18 cellular contexts compared by ENCODE assay signal in genomic region chr4:6555519-6555918, GRCh38. TPM values are rescaled to one million over a fixed set of nuclear protein-coding genes. Genes with fewer than 3 reads are reported as not detected.
DNase-seq lines count a peak whose midpoint lies in the region; ATAC-seq and TF ChIP-seq lines count a peak whose summit lies in the region.
"Had no signal": no experiment of that assay in that cellular context is flagged by ENCODE, and none has a peak within 500 bp of the region (broad histone marks: within the 10 kb centered on the region; RNA-seq: fewer than 3 reads in every experiment).

No MANE protein-coding gene starts in this region.

- H3K9me3 Mint-ChIP-seq in HFFc6 = peaks cover 9% of the 10 kb centered on the region

- H4K91ac ChIP-seq in IMR-90 (ENCODE audit: insufficient read depth, low read depth, low read length) = no peak overlapping the region

- peak; percentile 3 for DNase-seq in Right ventricle myocardium inferior (ENCODE audit: missing footprints)
- no peak for DNase-seq in left ventricle myocardium inferior
- no peak for DNase-seq in IMR-90
- DNase-seq in head of caudate nucleus = peak in 38 of 42 donors; percentile 35 to 89 (median 64)
- no peak for DNase-seq in HFFc6
- no peak for DNase-seq in NCI-H2196 (lab: John Stamatoyannopoulos, UW; ENCODE audit: unreplicated experiment)
- DNase-seq: CD4-positive, alpha-beta T cell; CD8-positive, alpha-beta memory T cell; DMS 273 treated with DMSO at 0.1 percent for 48 hours; DMS79; GF-D8; H9 had no signal

- no peak overlapping the region for H3K4me3 ChIP-seq in left ventricle myocardium inferior
- H3K4me3 ChIP-seq in IMR-90 (ENCODE audit: insufficient read depth, low read depth, low read length) = no peak overlapping the region
- H3K4me3 ChIP-seq: BLaER1, GM23338 had no signal

- WGBS in IMR-90 (ENCODE audit: extremely low coverage in 2 of 2, insufficient read length in 1 of 2), 2 experiments = 57% methylated on average over 11 of the region's 13 CpGs; no CpG with 5 or more reads in 1 of the 2 experiments

- POLR2A ChIA-PET in IMR-90 (lab: Charles Lee; ENCODE audit: unreplicated experiment) = no interaction called here

- H2AFZ ChIP-seq in IMR-90 (replicated peaks; ENCODE audit: low read length, poor library complexity) = peak overlapping the region; percentile 11
- H2AFZ ChIP-seq: GM23338 had no signal

- H2AK9ac ChIP-seq in IMR-90 (replicated peaks; ENCODE audit: low read depth, low read length, poor library complexity) = no peak overlapping the region

- no peak overlapping the region for H3K14ac ChIP-seq in IMR-90 (replicated peaks; ENCODE audit: low read depth, low read length)

- BruUV-seq in IMR-90 (replicated peaks; lab: Mats Ljungman, UMichigan) = no TSS peak

- TF ChIP-seq RAD21 in IMR-90 (IDR thresholded peaks at IDR 0.05; ENCODE audit: low read length) = no peak

- no peak overlapping the region for H3K4me2 ChIP-seq in IMR-90 (ENCODE audit: low read depth, low read length)
- H3K4me2 ChIP-seq: BLaER1, GM23338 had no signal

- in situ Hi-C loops in IMR-90 (cut with MboI; ENCODE audit: low sequenced_read_pairs) = no loop called here

- H3K36me3 Mint-ChIP-seq in HFFc6 (ENCODE audit: low read depth) = peaks cover 4% of the 10 kb centered on the region; the same call in 1 of the 2 replicates
- H3K36me3 Mint-ChIP-seq: CD14-positive monocyte had no signal

- H2BK120ac ChIP-seq in IMR-90 (ENCODE audit: low read depth, low read length) = no peak overlapping the region

- H3K36me3 ChIP-seq in left ventricle myocardium inferior (no peaks in the 10 kb centered on the region), IMR-90 (ENCODE audit: control insufficient read depth, insufficient read depth, low read length) (no peaks in the 10 kb centered on the region)
- H3K36me3 ChIP-seq: BLaER1 had no signal

- H2BK15ac ChIP-seq in IMR-90 (ENCODE audit: low read depth, low read length) = no peak overlapping the region

- peaks cover 79% of the 10 kb centered on the region for H3K27me3 ChIP-seq in left ventricle myocardium inferior (ENCODE audit: low read depth)
- peaks cover 51% of the 10 kb centered on the region for H3K27me3 ChIP-seq in IMR-90 (ENCODE audit: control insufficient read depth, insufficient read depth, low read length)

- dilution Hi-C loops in IMR-90 (cut with HindIII; ENCODE audit: low sequenced_read_pairs, unreplicated experiment) = no loop called here

- H3K4ac ChIP-seq in IMR-90 (ENCODE audit: low read depth, low read length) = no peak overlapping the region

- peaks cover 4% of the 10 kb centered on the region for H3K4me1 Mint-ChIP-seq in HFFc6 (ENCODE audit: low read depth)
- H3K4me1 Mint-ChIP-seq: B cell; CD14-positive monocyte; CD8-positive, alpha-beta memory T cell; GM23338; H9 had no signal

- no peak overlapping the region for H3K23ac ChIP-seq in IMR-90 (ENCODE audit: low read depth, low read length)

- no peak for TF ChIP-seq POLR2A in IMR-90 (IDR thresholded peaks at IDR 0.05; ENCODE audit: low read depth, low read length)

- no peak overlapping the region for H2BK20ac ChIP-seq in IMR-90 (ENCODE audit: low read depth, low read length)

- H2BK5ac ChIP-seq in IMR-90 (ENCODE audit: low read depth, low read length, poor library complexity, severe bottlenecking) = no peak overlapping the region

- H3K9ac ChIP-seq in IMR-90 (ENCODE audit: low read depth, low read length) = no peak overlapping the region
- H3K9ac ChIP-seq: BLaER1 had no signal

- no peak overlapping the region for H4K5ac ChIP-seq in IMR-90 (ENCODE audit: low read depth, low read length)

- CTCF ChIA-PET in IMR-90 (lab: Yijun Ruan, JAX) = no interaction called here

- H3K79me1 ChIP-seq in IMR-90 (ENCODE audit: low read depth in 1 of 2, low read length in 2 of 2) = no peaks in the 10 kb centered on the region

- H4K8ac ChIP-seq in IMR-90 (ENCODE audit: low read depth in 2 of 2, low read length in 2 of 2) = no peak overlapping the region

- no peaks in the 10 kb centered on the region for H4K20me1 ChIP-seq in IMR-90 (ENCODE audit: insufficient read depth, low read length)
- H4K20me1 ChIP-seq: BLaER1 had no signal

- H3K27ac ChIP-seq in left ventricle myocardium inferior (replicated peaks) (no peak overlapping the region), IMR-90 (ENCODE audit: insufficient read depth, low read length) (no peak overlapping the region)
- H3K27ac ChIP-seq: 22Rv1, BLaER1 had no signal

- no peak overlapping the region for H2AK5ac ChIP-seq in IMR-90 (ENCODE audit: low read depth, low read length)

- H3K27ac Mint-ChIP-seq in HFFc6 = no peak overlapping the region
- H3K27ac Mint-ChIP-seq: B cell; CD14-positive monocyte; CD4-positive, alpha-beta T cell; CD8-positive, alpha-beta memory T cell; GM23338; H9 had no signal

- H3K18ac ChIP-seq in IMR-90 (ENCODE audit: low read depth, low read length) = no peak overlapping the region

- H3K9me1 ChIP-seq in IMR-90 (ENCODE audit: insufficient read depth, low read length) = no peaks in the 10 kb centered on the region

- peaks cover 12% of the 10 kb centered on the region for H3K9me3 ChIP-seq in left ventricle myocardium inferior (replicated peaks)
- H3K9me3 ChIP-seq in IMR-90 (ENCODE audit: control insufficient read depth, insufficient read depth, low read length) = peaks cover 3% of the 10 kb centered on the region

- H3K4me1 ChIP-seq in left ventricle myocardium inferior (peaks cover 1% of the 10 kb centered on the region), IMR-90 (ENCODE audit: control insufficient read depth, insufficient read depth, low read length) (no peaks in the 10 kb centered on the region)

- ATAC-seq in Right ventricle myocardium inferior (no peak), IMR-90 (ENCODE audit: low read depth) (no peak)
- ATAC-seq: GM23338, HCT116 had no signal

- H3K56ac ChIP-seq in IMR-90 (ENCODE audit: extremely low read depth, insufficient read depth, low read length) = no peak overlapping the region

- intact Hi-C loops in Right ventricle myocardium inferior (cut with DNase I) (no loop called here), left ventricle myocardium inferior (cut with micrococcal nuclease) (no loop called here), IMR-90 (cut with micrococcal nuclease) (no loop called here), head of caudate nucleus (cut with DNase I) (no loop called here)

- no peak for TF ChIP-seq CTCF in left ventricle myocardium inferior (IDR thresholded peaks at IDR 0.05; ENCODE audit: borderline replicate concordance)
- no peak for TF ChIP-seq CTCF in IMR-90 (conservative IDR thresholded peaks at IDR 0.05; ENCODE audit: low read depth, low read length)
- TF ChIP-seq CTCF in HFFc6 (IDR thresholded peaks at IDR 0.05) = no peak

- H3K27me3 Mint-ChIP-seq in HFFc6 (ENCODE audit: insufficient read depth) = peaks cover 44% of the 10 kb centered on the region

- no peak overlapping the region for H3K4me3 Mint-ChIP-seq in HFFc6
- H3K4me3 Mint-ChIP-seq: B cell; CD14-positive monocyte; CD4-positive, alpha-beta T cell; CD8-positive, alpha-beta memory T cell; GM23338; H9 had no signal

TF ChIP-seq in IMR-90, 13 proteins besides CTCF, POLR2A, EP300 and RAD21:
- no peak for TF ChIP-seq SMC3 (IDR thresholded peaks at IDR 0.05; ENCODE audit: low read depth, low read length)
- no peak for TF ChIP-seq NFE2L2 (IDR thresholded peaks at IDR 0.05; ENCODE audit: low read depth, low read length)
- TF ChIP-seq FOS (IDR thresholded peaks at IDR 0.05; ENCODE audit: low read depth, low read length) = no peak
- no peak for TF ChIP-seq MXI1 (IDR thresholded peaks at IDR 0.05; ENCODE audit: borderline replicate concordance, low read depth, low read length)
- no peak for TF ChIP-seq CHD1 (IDR thresholded peaks at IDR 0.05; ENCODE audit: low read depth, low read length)
- TF ChIP-seq RFX5 (IDR thresholded peaks at IDR 0.05; ENCODE audit: low read depth, low read length) = no peak
- no peak for TF ChIP-seq ELK1 (IDR thresholded peaks at IDR 0.05; ENCODE audit: borderline replicate concordance, low read depth, low read length)

RNA-seq across cellular contexts. Expression of gene MAN2B2, which starts 19.5 kb away (rescaled TPM):
- total RNA-seq in Right ventricle myocardium inferior (17.8 TPM), left ventricle myocardium inferior (18.5 TPM), IMR-90 (2012; rRNA removed) (11.9 and 13.4 TPM in 2 replicates)
- polyA plus RNA-seq in IMR-90 (2012; rRNA removed) = 33.8 and 34.1 TPM in 2 replicates
- polyA plus RNA-seq in IMR-90 (2012; cell fraction: cytosol; rRNA removed) = 28.6 and 52.3 TPM in 2 replicates
- polyA plus RNA-seq in IMR-90 (2012; cell fraction: nucleus; rRNA removed; ENCODE audit: low replicate concordance) = 24.9 and 43.8 TPM in 2 replicates
- total RNA-seq in HFFc6 (2021; fragmentation: NEBNext Ultra II Directional; extraction: Animal tissue kit (Norgen Biotek cat#: 25700)) = 10 to 100 TPM; 35.8 to 44.5 (median 40.5) TPM

Comparison
In these comparisons a context has a peak if more than half of its experiments do, and no peak if none do; other contexts are left out.
1. DNase-seq: peak in Right ventricle myocardium inferior (single experiment) and head of caudate nucleus (38 of 42); none in left ventricle myocardium inferior (single experiment), IMR-90 (single experiment), HFFc6 (single experiment) and NCI-H2196 (single experiment).